ENCODE assay signal across 17 cellular contexts in genomic region chr7:25012254-25012653, GRCh38.
"Had no signal": no experiment of that assay in that cellular context is flagged by ENCODE, and none has a peak within 500 bp of the region (broad histone marks: within the 10 kb centered on the region; RNA-seq: fewer than 3 reads in every experiment).

No MANE protein-coding gene starts in this region.

- H3K27ac ChIP-seq: coronary artery, esophagus muscularis mucosa, SK-N-MC, spleen, thyroid gland had no signal

- H3K4me1 Mint-ChIP-seq: immature natural killer cell; nephron; stimulated activated naive B cell treated with anti-CD40 and anti-IgM and Interleukin-4, amounts not matched to agents 10 μg/mL and 1 μg/mL and 100 μg/mL, for 72 hours had no signal

- H3K36me3 Mint-ChIP-seq: activated naive CD4-positive, alpha-beta T cell treated with anti-CD3 and anti-CD28 coated beads, Interleukin-2, amount 50 U/mL, for 72 hours; stimulated activated naive B cell treated with anti-CD40 and anti-IgM and Interleukin-4, amounts not matched to agents 10 μg/mL and 1 μg/mL and 100 μg/mL, for 72 hours had no signal

- H3K4me3 Mint-ChIP-seq: immature natural killer cell; nephron; stimulated activated naive B cell treated with anti-CD40 and anti-IgM and Interleukin-4, amounts not matched to agents 10 μg/mL and 1 μg/mL and 100 μg/mL, for 72 hours had no signal

- H3K27me3 ChIP-seq: esophagus muscularis mucosa, spleen, thyroid gland had no signal

- H3K27ac Mint-ChIP-seq: activated naive CD4-positive, alpha-beta T cell treated with anti-CD3 and anti-CD28 coated beads, Interleukin-2, amount 50 U/mL, for 72 hours; immature natural killer cell; nephron; stimulated activated naive B cell treated with anti-CD40 and anti-IgM and Interleukin-4, amounts not matched to agents 10 μg/mL and 1 μg/mL and 100 μg/mL, for 72 hours had no signal

- H3K4me3 ChIP-seq: coronary artery, esophagus muscularis mucosa, SK-N-MC, spleen, thyroid gland had no signal

- H3K27me3 Mint-ChIP-seq: stimulated activated naive B cell treated with anti-CD40 and anti-IgM and Interleukin-4, amounts not matched to agents 10 μg/mL and 1 μg/mL and 100 μg/mL, for 72 hours had no signal

- DNase-seq: activated CD8-positive, alpha-beta memory T cell treated with anti-CD3 and anti-CD28 coated beads, Interleukin-2, amount 50 U/mL, for 4 hours; activated gamma-delta T cell treated with Interleukin-2 at 50 U/mL for 16 hours; activated T-cell treated with anti-CD3 and anti-CD28 coated beads, Interleukin-2, amount 50 U/mL, for 48 hours; amniotic stem cell; caudate nucleus; immature natural killer cell; mesendoderm; spleen; stimulated activated CD4-positive, alpha-beta T cell treated with anti-CD3 and anti-CD28 coated beads, Interleukin-4, amount 100 ng/mL, for 4 hours; stimulated activated naive B cell treated with anti-CD40 and anti-IgM and Interleukin-4, amounts not matched to agents 10 μg/mL and 1 μg/mL and 100 μg/mL, for 72 hours; thyroid gland had no signal

- H3K4me1 ChIP-seq: esophagus muscularis mucosa, spleen, thyroid gland had no signal

- H3K9me3 ChIP-seq: thyroid gland had no signal

- ATAC-seq: sciatic nerve; stimulated activated naive B cell treated with anti-CD40 and anti-IgM and Interleukin-4, amounts not matched to agents 10 μg/mL and 1 μg/mL and 100 μg/mL, for 72 hours had no signal

- H3K9me3 Mint-ChIP-seq: activated naive CD4-positive, alpha-beta T cell treated with anti-CD3 and anti-CD28 coated beads, Interleukin-2, amount 50 U/mL, for 72 hours had no signal

- H3K36me3 ChIP-seq: esophagus muscularis mucosa, spleen, thyroid gland had no signal
